Comparison of ENCODE assay signal across 1 cellular context in the genomic region with DNA sequence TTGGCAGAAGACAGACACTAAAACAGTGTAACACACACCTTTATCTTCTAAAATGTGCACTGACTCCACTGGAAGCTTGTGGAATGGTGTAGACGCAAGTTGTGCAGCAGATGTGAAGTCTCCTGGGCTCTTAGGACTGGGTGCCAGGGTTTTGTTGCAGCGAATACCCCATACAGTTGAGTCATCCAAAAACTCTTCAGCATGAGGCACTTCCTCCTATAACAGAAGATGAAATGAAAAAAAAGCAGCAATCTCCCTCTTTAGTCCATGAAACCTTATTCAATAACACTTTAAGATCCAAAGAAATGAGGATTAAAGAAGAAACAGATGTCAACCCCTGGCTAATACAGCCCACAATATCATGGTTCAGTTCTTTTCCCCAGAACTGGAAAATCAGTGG.
TF ChIP-seq lines count a peak whose summit lies in the region.

No MANE protein-coding gene starts in this region.

TF ChIP-seq in WTC11, 78 proteins besides CTCF, POLR2A, EP300 and RAD21 (continued from another document):
- TF ChIP-seq MYBL2 (CRISPR knock-in tag; IDR thresholded peaks at IDR 0.05) (no peak), ZNF396 (CRISPR knock-in tag; IDR thresholded peaks at IDR 0.05; ENCODE audit: borderline replicate concordance) (no peak), NR1H2 (CRISPR knock-in tag; IDR thresholded peaks at IDR 0.05) (no peak), GABPB1 (CRISPR knock-in tag; IDR thresholded peaks at IDR 0.05) (no peak), ZNF263 (CRISPR knock-in tag; IDR thresholded peaks at IDR 0.05; ENCODE audit: low read depth) (no peak), GRHL2 (CRISPR knock-in tag; IDR thresholded peaks at IDR 0.05; ENCODE audit: insufficient replicate concordance, severe bottlenecking) (no peak), FOXP1 (CRISPR knock-in tag; IDR thresholded peaks at IDR 0.05; ENCODE audit: borderline replicate concordance) (no peak), ATF1 (CRISPR knock-in tag; IDR thresholded peaks at IDR 0.05) (no peak)
- TF ChIP-seq, protein P1, sequence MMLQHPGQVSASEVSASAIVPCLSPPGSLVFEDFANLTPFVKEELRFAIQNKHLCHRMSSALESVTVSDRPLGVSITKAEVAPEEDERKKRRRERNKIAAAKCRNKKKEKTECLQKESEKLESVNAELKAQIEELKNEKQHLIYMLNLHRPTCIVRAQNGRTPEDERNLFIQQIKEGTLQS (CRISPR knock-in tag; conservative IDR thresholded peaks at IDR 0.05) = no peak
- TF ChIP-seq, protein P2, sequence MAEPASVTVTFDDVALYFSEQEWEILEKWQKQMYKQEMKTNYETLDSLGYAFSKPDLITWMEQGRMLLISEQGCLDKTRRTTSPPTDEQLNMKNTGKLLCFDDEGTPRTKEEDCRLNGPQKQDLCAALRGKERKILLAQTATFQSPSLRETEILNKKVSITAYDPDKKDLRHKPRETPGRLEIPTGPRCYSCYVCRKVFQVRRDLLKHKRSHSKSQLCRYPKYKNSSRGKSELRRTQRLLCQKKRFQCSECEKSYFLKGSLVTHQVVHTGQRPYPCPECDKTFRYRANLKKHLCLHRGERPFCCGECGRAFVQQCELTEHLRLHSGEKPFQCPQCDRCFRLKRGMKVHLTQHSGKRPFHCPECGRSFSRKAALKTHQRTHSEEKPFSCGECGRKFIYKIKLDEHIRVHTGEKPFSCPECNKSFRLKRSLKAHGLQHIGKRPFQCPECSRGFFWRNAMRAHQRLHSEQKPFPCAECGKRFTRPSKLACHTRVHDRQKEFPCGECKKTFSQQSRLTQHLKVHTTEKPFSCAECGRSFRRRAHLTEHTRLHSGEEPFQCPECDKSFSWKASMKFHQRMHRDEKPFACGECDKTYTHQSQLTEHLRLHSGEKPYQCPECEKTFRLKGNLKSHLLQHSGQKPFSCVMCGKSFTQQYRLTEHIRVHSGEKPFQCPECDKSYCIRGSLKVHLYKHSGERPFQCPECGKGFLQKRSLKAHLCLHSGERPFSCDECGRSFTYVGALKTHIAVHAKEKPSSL (CRISPR knock-in tag; conservative IDR thresholded peaks at IDR 0.05) = no peak
- TF ChIP-seq, protein P3, sequence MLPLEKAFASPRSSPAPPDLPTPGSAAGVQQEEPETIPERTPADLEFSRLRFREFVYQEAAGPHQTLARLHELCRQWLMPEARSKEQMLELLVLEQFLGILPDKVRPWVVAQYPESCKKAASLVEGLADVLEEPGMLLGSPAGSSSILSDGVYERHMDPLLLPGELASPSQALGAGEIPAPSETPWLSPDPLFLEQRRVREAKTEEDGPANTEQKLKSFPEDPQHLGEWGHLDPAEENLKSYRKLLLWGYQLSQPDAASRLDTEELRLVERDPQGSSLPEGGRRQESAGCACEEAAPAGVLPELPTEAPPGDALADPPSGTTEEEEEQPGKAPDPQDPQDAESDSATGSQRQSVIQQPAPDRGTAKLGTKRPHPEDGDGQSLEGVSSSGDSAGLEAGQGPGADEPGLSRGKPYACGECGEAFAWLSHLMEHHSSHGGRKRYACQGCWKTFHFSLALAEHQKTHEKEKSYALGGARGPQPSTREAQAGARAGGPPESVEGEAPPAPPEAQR (CRISPR knock-in tag; IDR thresholded peaks at IDR 0.05) = no peak
- TF ChIP-seq, protein P4, sequence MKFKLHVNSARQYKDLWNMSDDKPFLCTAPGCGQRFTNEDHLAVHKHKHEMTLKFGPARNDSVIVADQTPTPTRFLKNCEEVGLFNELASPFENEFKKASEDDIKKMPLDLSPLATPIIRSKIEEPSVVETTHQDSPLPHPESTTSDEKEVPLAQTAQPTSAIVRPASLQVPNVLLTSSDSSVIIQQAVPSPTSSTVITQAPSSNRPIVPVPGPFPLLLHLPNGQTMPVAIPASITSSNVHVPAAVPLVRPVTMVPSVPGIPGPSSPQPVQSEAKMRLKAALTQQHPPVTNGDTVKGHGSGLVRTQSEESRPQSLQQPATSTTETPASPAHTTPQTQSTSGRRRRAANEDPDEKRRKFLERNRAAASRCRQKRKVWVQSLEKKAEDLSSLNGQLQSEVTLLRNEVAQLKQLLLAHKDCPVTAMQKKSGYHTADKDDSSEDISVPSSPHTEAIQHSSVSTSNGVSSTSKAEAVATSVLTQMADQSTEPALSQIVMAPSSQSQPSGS (CRISPR knock-in tag; IDR thresholded peaks at IDR 0.05; ENCODE audit: borderline replicate concordance, low read depth) = no peak
- TF ChIP-seq, protein P5, sequence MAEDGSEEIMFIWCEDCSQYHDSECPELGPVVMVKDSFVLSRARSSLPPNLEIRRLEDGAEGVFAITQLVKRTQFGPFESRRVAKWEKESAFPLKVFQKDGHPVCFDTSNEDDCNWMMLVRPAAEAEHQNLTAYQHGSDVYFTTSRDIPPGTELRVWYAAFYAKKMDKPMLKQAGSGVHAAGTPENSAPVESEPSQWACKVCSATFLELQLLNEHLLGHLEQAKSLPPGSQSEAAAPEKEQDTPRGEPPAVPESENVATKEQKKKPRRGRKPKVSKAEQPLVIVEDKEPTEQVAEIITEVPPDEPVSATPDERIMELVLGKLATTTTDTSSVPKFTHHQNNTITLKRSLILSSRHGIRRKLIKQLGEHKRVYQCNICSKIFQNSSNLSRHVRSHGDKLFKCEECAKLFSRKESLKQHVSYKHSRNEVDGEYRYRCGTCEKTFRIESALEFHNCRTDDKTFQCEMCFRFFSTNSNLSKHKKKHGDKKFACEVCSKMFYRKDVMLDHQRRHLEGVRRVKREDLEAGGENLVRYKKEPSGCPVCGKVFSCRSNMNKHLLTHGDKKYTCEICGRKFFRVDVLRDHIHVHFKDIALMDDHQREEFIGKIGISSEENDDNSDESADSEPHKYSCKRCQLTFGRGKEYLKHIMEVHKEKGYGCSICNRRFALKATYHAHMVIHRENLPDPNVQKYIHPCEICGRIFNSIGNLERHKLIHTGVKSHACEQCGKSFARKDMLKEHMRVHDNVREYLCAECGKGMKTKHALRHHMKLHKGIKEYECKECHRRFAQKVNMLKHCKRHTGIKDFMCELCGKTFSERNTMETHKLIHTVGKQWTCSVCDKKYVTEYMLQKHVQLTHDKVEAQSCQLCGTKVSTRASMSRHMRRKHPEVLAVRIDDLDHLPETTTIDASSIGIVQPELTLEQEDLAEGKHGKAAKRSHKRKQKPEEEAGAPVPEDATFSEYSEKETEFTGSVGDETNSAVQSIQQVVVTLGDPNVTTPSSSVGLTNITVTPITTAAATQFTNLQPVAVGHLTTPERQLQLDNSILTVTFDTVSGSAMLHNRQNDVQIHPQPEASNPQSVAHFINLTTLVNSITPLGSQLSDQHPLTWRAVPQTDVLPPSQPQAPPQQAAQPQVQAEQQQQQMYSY (CRISPR knock-in tag; IDR thresholded peaks at IDR 0.05) = no peak
- TF ChIP-seq, protein P6, sequence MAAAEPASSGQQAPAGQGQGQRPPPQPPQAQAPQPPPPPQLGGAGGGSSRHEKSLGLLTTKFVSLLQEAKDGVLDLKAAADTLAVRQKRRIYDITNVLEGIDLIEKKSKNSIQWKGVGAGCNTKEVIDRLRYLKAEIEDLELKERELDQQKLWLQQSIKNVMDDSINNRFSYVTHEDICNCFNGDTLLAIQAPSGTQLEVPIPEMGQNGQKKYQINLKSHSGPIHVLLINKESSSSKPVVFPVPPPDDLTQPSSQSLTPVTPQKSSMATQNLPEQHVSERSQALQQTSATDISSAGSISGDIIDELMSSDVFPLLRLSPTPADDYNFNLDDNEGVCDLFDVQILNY (CRISPR knock-in tag; IDR thresholded peaks at IDR 0.05) = no peak
TF ChIP-seq in WTC11: peak in this region for 0.
